In the genomic region with DNA sequence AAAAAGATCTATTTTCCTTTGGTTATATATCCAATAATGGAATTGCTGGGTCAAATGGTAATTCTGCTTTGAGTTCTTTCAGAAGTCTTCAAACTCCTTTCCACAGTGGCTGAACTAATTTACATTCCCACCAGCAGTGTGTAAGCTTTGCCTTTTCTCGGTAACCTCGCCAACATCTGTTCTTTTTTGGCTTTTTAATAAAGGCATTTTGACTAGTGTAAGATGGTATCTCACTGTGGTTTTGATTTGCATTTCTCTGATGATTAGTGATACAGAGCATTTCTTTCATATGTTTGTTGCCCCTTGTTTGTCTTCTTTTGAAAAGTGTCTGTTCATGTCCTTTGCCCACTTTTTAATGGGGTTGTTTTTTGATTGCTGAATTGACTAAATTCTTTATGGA, we compare ENCODE assay signal across 26 cellular contexts.
"Had no signal": no experiment of that assay in that cellular context is flagged by ENCODE, and none has a peak within 500 bp of the region (broad histone marks: within the 10 kb centered on the region; RNA-seq: fewer than 3 reads in every experiment).

No MANE protein-coding gene starts in this region.

- H3K36me3 ChIP-seq: left ventricle myocardium inferior, pancreas, prostate gland, stomach, thyroid gland, upper lobe of right lung had no signal

- H3K4me3 ChIP-seq: hepatocyte, left ventricle myocardium inferior, lung, pancreas, prostate gland, skin epidermis, stomach, testis, thyroid gland, upper lobe of right lung had no signal

- H3K9me3 Mint-ChIP-seq: nephron progenitor cell had no signal

- DNase-seq: islet precursor cell; left ventricle myocardium inferior; mesendoderm; naive B cell; natural killer cell; nephron progenitor cell; pancreas; posterior cingulate gyrus; retina; right cardiac atrium; stimulated activated CD4-positive, alpha-beta T cell treated with anti-CD3 and anti-CD28 coated beads, Interleukin-12 subunit alpha, Interleukin-12 subunit beta, amount 100 ng/mL, for 4 hours; stimulated activated CD4-positive, alpha-beta T cell treated with anti-CD3 and anti-CD28 coated beads, Interleukin-15, amount 100 ng/mL, for 24 hours; stimulated activated CD4-positive, alpha-beta T cell treated with anti-CD3 and anti-CD28 coated beads, Interleukin-2, amount 100 ng/mL, for 24 hours; stimulated activated CD4-positive, alpha-beta T cell treated with anti-CD3 and anti-CD28 coated beads, Interleukin-4, amount 100 ng/mL, for 1 hour; stimulated activated naive B cell treated with anti-CD40 and anti-IgM and Interleukin-4, amounts not matched to agents 10 μg/mL and 1 μg/mL and 100 μg/mL, for 72 hours; stimulated activated naive CD8-positive, alpha-beta T cell treated with anti-CD3 and anti-CD28 coated beads, Interleukin-15, Interleukin-2, amounts not matched to agents 100 U/mL and 50 U/mL, for 24 hours; stomach; testis; thyroid gland; trophoblast cell; upper lobe of right lung had no signal

- H3K27me3 ChIP-seq: hepatocyte, pancreas, stomach, testis, thyroid gland, upper lobe of right lung had no signal

- H3K4me1 ChIP-seq: left ventricle myocardium inferior, pancreas, prostate gland, stomach, testis, thyroid gland, upper lobe of right lung had no signal

- H3K27ac Mint-ChIP-seq: mesothelial cell of epicardium, naive B cell, natural killer cell, nephron progenitor cell had no signal

- H2AFZ ChIP-seq: hepatocyte had no signal

- H3K4me2 ChIP-seq: hepatocyte had no signal

- H3K9me3 ChIP-seq: left ventricle myocardium inferior, pancreas, prostate gland, testis, thyroid gland, upper lobe of right lung had no signal

- H3K36me3 Mint-ChIP-seq: mesothelial cell of epicardium; naive B cell; natural killer cell; stimulated activated naive B cell treated with anti-CD40 and anti-IgM and Interleukin-4, amounts not matched to agents 10 μg/mL and 1 μg/mL and 100 μg/mL, for 72 hours had no signal

- H3K4me1 Mint-ChIP-seq: mesothelial cell of epicardium; naive B cell; natural killer cell; nephron progenitor cell; stimulated activated naive B cell treated with anti-CD40 and anti-IgM and Interleukin-4, amounts not matched to agents 10 μg/mL and 1 μg/mL and 100 μg/mL, for 72 hours had no signal

- H3K27me3 Mint-ChIP-seq: naive B cell; stimulated activated naive B cell treated with anti-CD40 and anti-IgM and Interleukin-4, amounts not matched to agents 10 μg/mL and 1 μg/mL and 100 μg/mL, for 72 hours had no signal

- H3K4me3 Mint-ChIP-seq: mesothelial cell of epicardium; naive B cell; natural killer cell; nephron progenitor cell; stimulated activated naive B cell treated with anti-CD40 and anti-IgM and Interleukin-4, amounts not matched to agents 10 μg/mL and 1 μg/mL and 100 μg/mL, for 72 hours had no signal

- H3K79me2 ChIP-seq: hepatocyte had no signal

- H3K27ac ChIP-seq: hepatocyte, left ventricle myocardium inferior, pancreas, prostate gland, skin epidermis, stomach, testis, thyroid gland, upper lobe of right lung had no signal
